22 cellular contexts compared by ENCODE assay signal in the genomic region with DNA sequence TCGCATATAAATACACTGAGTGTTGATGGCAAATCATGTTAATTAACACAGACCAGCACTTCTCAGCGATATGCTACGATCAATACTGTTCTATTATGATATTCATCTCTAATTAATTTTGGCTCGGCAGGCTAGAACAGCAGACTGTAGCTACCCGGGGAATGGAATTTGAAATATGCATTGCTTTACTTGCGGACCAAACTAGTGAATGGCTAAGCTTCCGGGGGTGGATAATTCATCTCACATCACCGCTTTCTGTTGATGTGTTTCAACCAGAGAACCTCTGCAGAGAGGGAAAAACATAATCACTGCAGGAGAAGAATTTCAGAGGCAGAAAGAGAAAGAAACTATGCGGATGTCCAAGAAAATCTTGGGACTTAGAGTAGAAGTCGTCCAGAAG.
DNase-seq lines count a peak whose midpoint lies in the region; ATAC-seq and TF ChIP-seq lines count a peak whose summit lies in the region.
"Had no signal": no experiment of that assay in that cellular context is flagged by ENCODE, and none has a peak within 500 bp of the region (broad histone marks: within the 10 kb centered on the region; RNA-seq: fewer than 3 reads in every experiment).

No MANE protein-coding gene starts in this region.

- TF ChIP-seq POLR2A in IMR-90 (IDR thresholded peaks at IDR 0.05; ENCODE audit: low read depth, low read length) (no peak), tibial nerve (IDR thresholded peaks at IDR 0.05) (no peak)

- H4K8ac ChIP-seq in IMR-90 (ENCODE audit: low read depth in 2 of 2, low read length in 2 of 2) (no peak overlapping the region), neuronal stem cell (ENCODE audit: low read depth, low read length) (no peak overlapping the region)

- no peaks in the 10 kb centered on the region for H3K79me2 ChIP-seq in fibroblast of lung (ENCODE audit: control insufficient read depth, insufficient read depth, low read length)

- no TSS peak for BruUV-seq in IMR-90 (replicated peaks; lab: Mats Ljungman, UMichigan)

- H2BK15ac ChIP-seq in IMR-90 (ENCODE audit: low read depth, low read length) = no peak overlapping the region
- H2BK15ac ChIP-seq in neuronal stem cell (ENCODE audit: low read length) = no peak overlapping the region

- H3K9ac ChIP-seq in IMR-90 (ENCODE audit: low read depth, low read length) (no peak overlapping the region), fibroblast of lung (ENCODE audit: insufficient read depth, low read length) (no peak overlapping the region), neuronal stem cell (ENCODE audit: low read depth, low read length, poor library complexity) (no peak overlapping the region)

- H4K20me1 ChIP-seq in IMR-90 (ENCODE audit: insufficient read depth, low read length) = no peaks in the 10 kb centered on the region
- H4K20me1 ChIP-seq in fibroblast of lung (ENCODE audit: control insufficient read depth, extremely low read depth, insufficient read depth, low read length) = no peaks in the 10 kb centered on the region

- no peak overlapping the region for H3K23ac ChIP-seq in IMR-90 (ENCODE audit: low read depth, low read length)
- no peak overlapping the region for H3K23ac ChIP-seq in neuronal stem cell (ENCODE audit: low read depth, low read length, poor library complexity)

- H3K4me3 Mint-ChIP-seq in HFFc6 = no peak overlapping the region
- H3K4me3 Mint-ChIP-seq: activated CD4-positive, alpha-beta T cell treated with anti-CD3 and anti-CD28 coated beads, Interleukin-2, amount 10 ng/mL, durations not matched to agents 7 days and 5 days; activated naive CD4-positive, alpha-beta T cell treated with anti-CD3 and anti-CD28 coated beads, Interleukin-2, amount 10 ng/mL, durations not matched to agents 7 days and 5 days; nephron had no signal

- H3K4me3 ChIP-seq in IMR-90 (ENCODE audit: insufficient read depth, low read depth, low read length) = no peak overlapping the region
- no peak overlapping the region for H3K4me3 ChIP-seq in fibroblast of lung (replicated peaks in 1 of 4; ENCODE audit: control extremely low read depth in 1 of 4, insufficient read depth in 1 of 4, low read depth in 3 of 4, low read length in 4 of 4)
- no peak overlapping the region for H3K4me3 ChIP-seq in neuronal stem cell (ENCODE audit: low read length in 2 of 2)
- H3K4me3 ChIP-seq in tibial nerve = no peak overlapping the region
- H3K4me3 ChIP-seq: GM12878, lung, right atrium auricular region, SJCRH30 had no signal

- no peaks in the 10 kb centered on the region for H3K4me1 Mint-ChIP-seq in HFFc6 (ENCODE audit: low read depth)
- H3K4me1 Mint-ChIP-seq: activated CD4-positive, alpha-beta T cell treated with anti-CD3 and anti-CD28 coated beads, Interleukin-2, amount 10 ng/mL, durations not matched to agents 7 days and 5 days; activated naive CD4-positive, alpha-beta T cell treated with anti-CD3 and anti-CD28 coated beads, Interleukin-2, amount 10 ng/mL, durations not matched to agents 7 days and 5 days had no signal

- H3K14ac ChIP-seq in IMR-90 (replicated peaks; ENCODE audit: low read depth, low read length) (no peak overlapping the region), neuronal stem cell (ENCODE audit: low read length) (no peak overlapping the region)

- POLR2A ChIA-PET in IMR-90 (lab: Charles Lee; ENCODE audit: unreplicated experiment) = no interaction called here

- H3K36me3 Mint-ChIP-seq in HFFc6 (ENCODE audit: low read depth) = no peaks in the 10 kb centered on the region
- H3K36me3 Mint-ChIP-seq: activated naive CD4-positive, alpha-beta T cell treated with anti-CD3 and anti-CD28 coated beads, Interleukin-2, amount 10 ng/mL, durations not matched to agents 7 days and 5 days had no signal

- H2AFZ ChIP-seq in IMR-90 (replicated peaks; ENCODE audit: low read length, poor library complexity) (no peak overlapping the region), fibroblast of lung (ENCODE audit: low read length) (no peak overlapping the region), neuronal stem cell (ENCODE audit: low read length) (peak overlapping the region; percentile 60)

- no peaks in the 10 kb centered on the region for H3K9me1 ChIP-seq in IMR-90 (ENCODE audit: insufficient read depth, low read length)

- no peak overlapping the region for H2BK12ac ChIP-seq in neuronal stem cell (ENCODE audit: low read length)

- H3K27me3 Mint-ChIP-seq in HFFc6 (ENCODE audit: insufficient read depth) = no peaks in the 10 kb centered on the region
- H3K27me3 Mint-ChIP-seq: activated CD4-positive, alpha-beta T cell treated with anti-CD3 and anti-CD28 coated beads, Interleukin-2, amount 10 ng/mL, durations not matched to agents 7 days and 5 days; activated naive CD4-positive, alpha-beta T cell treated with anti-CD3 and anti-CD28 coated beads, Interleukin-2, amount 10 ng/mL, durations not matched to agents 7 days and 5 days had no signal

- dilution Hi-C loops in IMR-90 (cut with HindIII; ENCODE audit: low sequenced_read_pairs, unreplicated experiment) = no loop called here

- H3K27ac Mint-ChIP-seq in HFFc6 = no peak overlapping the region
- H3K27ac Mint-ChIP-seq: activated CD4-positive, alpha-beta T cell treated with anti-CD3 and anti-CD28 coated beads, Interleukin-2, amount 10 ng/mL, durations not matched to agents 7 days and 5 days; activated naive CD4-positive, alpha-beta T cell treated with anti-CD3 and anti-CD28 coated beads, Interleukin-2, amount 10 ng/mL, durations not matched to agents 7 days and 5 days; nephron had no signal

- no peak overlapping the region for H3K18ac ChIP-seq in IMR-90 (ENCODE audit: low read depth, low read length)
- no peak overlapping the region for H3K18ac ChIP-seq in neuronal stem cell (ENCODE audit: low read length)

- H2AK9ac ChIP-seq in IMR-90 (replicated peaks; ENCODE audit: low read depth, low read length, poor library complexity) = no peak overlapping the region

- intact Hi-C loops in IMR-90 (cut with micrococcal nuclease) = no loop called here

- H3K79me1 ChIP-seq in IMR-90 (ENCODE audit: low read depth in 1 of 2, low read length in 2 of 2) = no peaks in the 10 kb centered on the region
- H3K79me1 ChIP-seq in neuronal stem cell (ENCODE audit: low read depth, low read length) = no peaks in the 10 kb centered on the region

- H2AK5ac ChIP-seq in IMR-90 (ENCODE audit: low read depth, low read length) (no peak overlapping the region), neuronal stem cell (ENCODE audit: low read depth, low read length) (no peak overlapping the region)

- DNase-seq in AG20443 (ENCODE audit: low spot score) = peak; percentile 11
- peak; percentile 39 for DNase-seq in IMR-90
- DNase-seq in fibroblast of lung (ENCODE audit: low read depth in 2 of 2) = peak; percentile 18 to 85
- DNase-seq in neuronal stem cell (ENCODE audit: low spot score) = peak; percentile 61
- no peak for DNase-seq in NCI-H1436 (lab: John Stamatoyannopoulos, UW)
- no peak for DNase-seq in NCI-H2196 (lab: John Stamatoyannopoulos, UW; ENCODE audit: unreplicated experiment)
- DNase-seq in HFFc6 = no peak
- no peak for DNase-seq in tibial nerve (ENCODE audit: low spot score in 2 of 2)
- DNase-seq: activated CD4-positive, alpha-beta T cell treated with anti-CD3 and anti-CD28 coated beads, Interleukin-2, amount 10 ng/mL, durations not matched to agents 7 days and 5 days; activated naive CD4-positive, alpha-beta T cell treated with anti-CD3 and anti-CD28 coated beads, Interleukin-2, amount 10 ng/mL, durations not matched to agents 7 days and 5 days; AML-193; Calu3; central memory CD4-positive, alpha-beta T cell; GOT3; NCI-H187; NCI-H524 treated with DMSO at 0.1 percent for 48 hours; stimulated activated CD4-positive, alpha-beta T cell treated with anti-CD3 and anti-CD28 coated beads, Interleukin-2, amount 100 ng/mL, for 24 hours had no signal

- H4K91ac ChIP-seq in IMR-90 (ENCODE audit: insufficient read depth, low read depth, low read length) (no peak overlapping the region), neuronal stem cell (ENCODE audit: low read depth, low read length, poor library complexity) (no peak overlapping the region)

- no peak overlapping the region for H3K4ac ChIP-seq in IMR-90 (ENCODE audit: low read depth, low read length)
- no peak overlapping the region for H3K4ac ChIP-seq in neuronal stem cell (ENCODE audit: low read length)

- no peak for TF ChIP-seq CTCF in IMR-90 (conservative IDR thresholded peaks at IDR 0.05; ENCODE audit: low read depth, low read length)
- no peak for TF ChIP-seq CTCF in fibroblast of lung (conservative IDR thresholded peaks at IDR 0.05 in 1 of 2, IDR thresholded peaks at IDR 0.05 in 1 of 2; ENCODE audit: low read depth in 1 of 2, low read length in 2 of 2)
- TF ChIP-seq CTCF in HFFc6 (IDR thresholded peaks at IDR 0.05) = no peak
- no peak for TF ChIP-seq CTCF in tibial nerve (IDR thresholded peaks at IDR 0.05)

- no peak overlapping the region for H2BK5ac ChIP-seq in IMR-90 (ENCODE audit: low read depth, low read length, poor library complexity, severe bottlenecking)
- H2BK5ac ChIP-seq in neuronal stem cell (ENCODE audit: low read length) = no peak overlapping the region

- H3K36me3 ChIP-seq in IMR-90 (ENCODE audit: control insufficient read depth, insufficient read depth, low read length) (no peaks in the 10 kb centered on the region), fibroblast of lung (ENCODE audit: control insufficient read depth, insufficient read depth, low read length) (no peaks in the 10 kb centered on the region), neuronal stem cell (replicated peaks in 1 of 2; ENCODE audit: control insufficient read depth in 2 of 2, insufficient read depth in 2 of 2, low read length in 2 of 2) (no peaks in the 10 kb centered on the region), tibial nerve (no peaks in the 10 kb centered on the region)
- H3K36me3 ChIP-seq: right atrium auricular region, SJCRH30 had no signal

- H3K27ac ChIP-seq in IMR-90 (ENCODE audit: insufficient read depth, low read length) = no peak overlapping the region
- no peak overlapping the region for H3K27ac ChIP-seq in fibroblast of lung (ENCODE audit: insufficient read depth, low read length)
- peak overlapping the region; percentile 80 for H3K27ac ChIP-seq in neuronal stem cell (replicated peaks; ENCODE audit: low read length)
- H3K27ac ChIP-seq in tibial nerve = no peak overlapping the region
- H3K27ac ChIP-seq: right atrium auricular region, SJCRH30 had no signal

- H3K56ac ChIP-seq in IMR-90 (ENCODE audit: extremely low read depth, insufficient read depth, low read length) = no peak overlapping the region

- H2BK120ac ChIP-seq in IMR-90 (ENCODE audit: low read depth, low read length) = no peak overlapping the region
- H2BK120ac ChIP-seq in neuronal stem cell (ENCODE audit: low read depth, low read length) = no peak overlapping the region

- ATAC-seq in IMR-90 (ENCODE audit: low read depth) = peak; percentile 93
- ATAC-seq: GM12878 had no signal

- H3K9me3 Mint-ChIP-seq in HFFc6 = peaks cover 44% of the 10 kb centered on the region
- H3K9me3 Mint-ChIP-seq: activated CD4-positive, alpha-beta T cell treated with anti-CD3 and anti-CD28 coated beads, Interleukin-2, amount 10 ng/mL, durations not matched to agents 7 days and 5 days; activated naive CD4-positive, alpha-beta T cell treated with anti-CD3 and anti-CD28 coated beads, Interleukin-2, amount 10 ng/mL, durations not matched to agents 7 days and 5 days; nephron had no signal

- no CpG with 5 or more reads among the region's 10 CpGs for WGBS in IMR-90 (ENCODE audit: extremely low coverage in 2 of 2, insufficient read length in 1 of 2), 2 experiments
- WGBS in neuronal stem cell (ENCODE audit: extremely low coverage in 2 of 2, insufficient read length in 2 of 2, insufficient replicate concordance in 1 of 2), 2 donors = no CpG with 5 or more reads among the region's 10 CpGs
- WGBS in tibial nerve, 2 donors = 31 to 38% methylated on average over 10 of the region's 10 CpGs

- H3K9me3 ChIP-seq in IMR-90 (ENCODE audit: control insufficient read depth, insufficient read depth, low read length) (no peaks in the 10 kb centered on the region; the same call in 1 of the 2 replicates), fibroblast of lung (ENCODE audit: control insufficient read depth, insufficient read depth, low read depth, low read length) (no peaks in the 10 kb centered on the region), neuronal stem cell (replicated peaks in 1 of 2; ENCODE audit: control insufficient read depth in 2 of 2, insufficient read depth in 1 of 2, low read depth in 1 of 2, low read length in 2 of 2) (peaks cover 0 to 2% of the 10 kb centered on the region in 2 donors), tibial nerve (no peaks in the 10 kb centered on the region)
- H3K9me3 ChIP-seq: right atrium auricular region, SJCRH30 had no signal

- CTCF ChIA-PET in IMR-90 (lab: Yijun Ruan, JAX) = interaction anchor here (1.2 kb wide), 1 partner anchor 363 kb away, joined by 3 read pairs; no protein-coding TSS in a partner anchor

- no peak overlapping the region for H4K5ac ChIP-seq in IMR-90 (ENCODE audit: low read depth, low read length)

- H3K27me3 ChIP-seq in IMR-90 (ENCODE audit: control insufficient read depth, insufficient read depth, low read length) = no peaks in the 10 kb centered on the region; the same call in 1 of the 2 replicates
- H3K27me3 ChIP-seq in fibroblast of lung (ENCODE audit: control insufficient read depth, insufficient read depth, low read length) = no peaks in the 10 kb centered on the region
- H3K27me3 ChIP-seq in neuronal stem cell (ENCODE audit: control insufficient read depth in 3 of 3, insufficient read depth in 3 of 3, low read depth in 1 of 3, low read length in 3 of 3) = no peaks in the 10 kb centered on the region
- H3K27me3 ChIP-seq in tibial nerve = no peaks in the 10 kb centered on the region
- H3K27me3 ChIP-seq: right atrium auricular region, SJCRH30 had no signal

- TF ChIP-seq EP300 in tibial nerve (IDR thresholded peaks at IDR 0.05) = no peak

- H3K4me2 ChIP-seq in IMR-90 (ENCODE audit: low read depth, low read length) (no peak overlapping the region), fibroblast of lung (ENCODE audit: extremely low read depth, insufficient read depth, low read length) (no peak overlapping the region), neuronal stem cell (ENCODE audit: insufficient read depth, low read length, poor library complexity, severe bottlenecking) (no peak overlapping the region)

- H2BK20ac ChIP-seq in IMR-90 (ENCODE audit: low read depth, low read length) = no peak overlapping the region

- no peak for TF ChIP-seq RAD21 in IMR-90 (IDR thresholded peaks at IDR 0.05; ENCODE audit: low read length)

- no peaks in the 10 kb centered on the region for H3K4me1 ChIP-seq in IMR-90 (ENCODE audit: control insufficient read depth, insufficient read depth, low read length)
- H3K4me1 ChIP-seq in fibroblast of lung (ENCODE audit: control insufficient read depth, extremely low read depth, insufficient read depth, low read length) = no peaks in the 10 kb centered on the region
- peaks cover 20 to 22% of the 10 kb centered on the region in 2 donors for H3K4me1 ChIP-seq in neuronal stem cell (ENCODE audit: control insufficient read depth in 2 of 2, insufficient read depth in 1 of 2, low read depth in 1 of 2, low read length in 2 of 2)
- no peaks in the 10 kb centered on the region for H3K4me1 ChIP-seq in tibial nerve
- H3K4me1 ChIP-seq: right atrium auricular region, SJCRH30 had no signal

- in situ Hi-C loops in IMR-90 (cut with MboI; ENCODE audit: low sequenced_read_pairs) = no loop called here

Comparison
In these comparisons a context has a peak if more than half of its experiments do, and no peak if none do; other contexts are left out.
1. DNase-seq: peak in AG20443 (single experiment), IMR-90 (single experiment), fibroblast of lung (2 of 2) and neuronal stem cell (single experiment); none in NCI-H1436 (single experiment), NCI-H2196 (single experiment), HFFc6 (single experiment) and tibial nerve (0 of 2).